Comparison of ENCODE assay signal across 7 cellular contexts in genomic region chr6:155748775-155749174, GRCh38.
DNase-seq lines count a peak whose midpoint lies in the region; ATAC-seq and TF ChIP-seq lines count a peak whose summit lies in the region.
"Not testable (repeated sequence)": the region's sequence is repeated elsewhere in the genome, so short reads cannot be mapped to it uniquely, and the experiment has no call there.

No MANE protein-coding gene starts in this region.

- H3K27ac Mint-ChIP-seq in H9 (peak overlapping the region in 1 of 3 experiments; percentile 52; a peak in 3 of 7 replicates), endodermal cell (peak overlapping the region; percentile 72)
- not testable (repeated sequence) for H3K27ac Mint-ChIP-seq in WTC11

- not testable (repeated sequence) for H3K56ac ChIP-seq in H9 (ENCODE audit: insufficient read length, low read depth, low read length); mesendoderm (ENCODE audit: low read length)

- peak; percentile 78 for ATAC-seq in WTC11

- not testable (repeated sequence) for H4K5ac ChIP-seq in H9 (ENCODE audit: insufficient read length, low read depth, low read length); mesendoderm (ENCODE audit: low read length)

- H2AFZ ChIP-seq in H9 (ENCODE audit: low read length): not testable (repeated sequence)

- H3K9me3 Mint-ChIP-seq in H9 (peaks cover 21% of the 10 kb centered on the region in 2 experiments), WTC11 (peaks cover 25% of the 10 kb centered on the region), endodermal cell (peaks cover 20% of the 10 kb centered on the region)

- not testable (repeated sequence) for H2AK5ac ChIP-seq in H9 (ENCODE audit: insufficient read length, low read length); mesendoderm (ENCODE audit: low read length)

- not testable (repeated sequence) for H3K9me3 ChIP-seq in H9 (ENCODE audit: control insufficient read depth, low read depth, low read length)
- H3K9me3 ChIP-seq in endodermal cell (ENCODE audit: control insufficient read depth, low read length): peaks cover 12% of the 10 kb centered on the region

- not testable (repeated sequence) for H4K8ac ChIP-seq in H9 (replicated peaks; ENCODE audit: insufficient read length, low read depth, low read length); mesendoderm (ENCODE audit: low read depth, low read length)

- no CpG with 5 or more reads among the region's 3 CpGs for WGBS in H9 (ENCODE audit: extremely low coverage, insufficient read length, low lambda C conversion rate)
- WGBS in endodermal cell (ENCODE audit: insufficient coverage in 1 of 2, insufficient read length in 1 of 2), 2 experiments: 83 to 90% methylated on average over 2 to 3 of the region's 3 CpGs
- no CpG with 5 or more reads among the region's 3 CpGs for WGBS in mesendoderm (ENCODE audit: extremely low coverage, insufficient coverage, low lambda C conversion rate)

- H3K4me3 Mint-ChIP-seq in H9, WTC11, endodermal cell: not testable (repeated sequence)

- H3T11ph ChIP-seq in H9 (ENCODE audit: low read length): not testable (repeated sequence)

- H3K9ac ChIP-seq in H9 (ENCODE audit: extremely low read depth, insufficient read length, low read length); endodermal cell (ENCODE audit: extremely low read depth, low read length, poor library complexity, severe bottlenecking); mesendoderm (ENCODE audit: low read length): not testable (repeated sequence)

- not testable (repeated sequence) for H3K4me3 ChIP-seq in endodermal cell (ENCODE audit: low read length); mesendoderm (ENCODE audit: low read length)

- not testable (repeated sequence) for H2BK12ac ChIP-seq in H9 (ENCODE audit: insufficient read length, low read depth, low read length)

- not testable (repeated sequence) for H2BK120ac ChIP-seq in H9 (ENCODE audit: low read depth, low read length, poor library complexity, severe bottlenecking); mesendoderm (ENCODE audit: low read depth, low read length)

- H3K4ac ChIP-seq in H9 (ENCODE audit: low read depth, low read length); mesendoderm (ENCODE audit: low read depth, low read length): not testable (repeated sequence)

- H3K4me2 ChIP-seq in H9 (ENCODE audit: insufficient read depth, insufficient read length, low read length); mesendoderm (ENCODE audit: low read length): not testable (repeated sequence)

- not testable (repeated sequence) for H3K23ac ChIP-seq in H9 (ENCODE audit: insufficient read length, low read depth, low read length); mesendoderm (ENCODE audit: low read length)

- not testable (repeated sequence) for H2BK15ac ChIP-seq in H9 (ENCODE audit: low read depth, low read length); mesendoderm (replicated peaks; ENCODE audit: low read depth)

- H4K20me1 ChIP-seq in H9 (ENCODE audit: control insufficient read depth, insufficient read depth, insufficient read length): not testable (repeated sequence)

- not testable (repeated sequence) for H3K14ac ChIP-seq in H9 (ENCODE audit: insufficient read depth, low read length)

- not testable (repeated sequence) for H3K27me3 Mint-ChIP-seq in H9 (ENCODE audit: low read depth); WTC11 (ENCODE audit: low read depth); endodermal cell (ENCODE audit: insufficient read depth)

- POLR2A ChIA-PET in WTC11 (lab: Charles Lee): not testable (repeated sequence)

- not testable (repeated sequence) for H3K79me2 ChIP-seq in H9 (ENCODE audit: insufficient read depth, low read length); mesendoderm (ENCODE audit: control insufficient read depth, insufficient read depth, low read length)

- H3K36me3 Mint-ChIP-seq in H9 (ENCODE audit: insufficient read depth in 1 of 3, low read depth in 3 of 3) (peaks cover 12 to 22% (median 15%) of the 10 kb centered on the region in 3 experiments), WTC11 (peaks cover 20% of the 10 kb centered on the region)
- H3K36me3 Mint-ChIP-seq in endodermal cell (ENCODE audit: low read depth): not testable (repeated sequence)

- H4K91ac ChIP-seq in H9 (ENCODE audit: insufficient read length, low read depth, low read length): not testable (repeated sequence)

- not testable (repeated sequence) for H3K4me1 ChIP-seq in H9 (ENCODE audit: insufficient read depth, low read length); endodermal cell (ENCODE audit: control insufficient read depth, insufficient read depth, low read length); mesendoderm (ENCODE audit: control insufficient read depth, low read depth, low read length)

- peak; percentile 11 for DNase-seq in A172 (ENCODE audit: low spot score)
- peak; percentile 37 for DNase-seq in H9
- DNase-seq in WTC11 (ENCODE audit: low spot score): peak; percentile 13
- peak; percentile 74 for DNase-seq in endodermal cell
- DNase-seq in kidney tubule cell (ENCODE audit: low spot score): peak; percentile 13
- peak; percentile 41 for DNase-seq in mesendoderm
- peak; percentile 10 for DNase-seq in renal cortical epithelial cell (ENCODE audit: low read depth)

- H3K4me1 Mint-ChIP-seq in H9 (peaks cover 13 to 15% of the 10 kb centered on the region in 2 experiments), WTC11 (peaks cover 12% of the 10 kb centered on the region), endodermal cell (peaks cover 20% of the 10 kb centered on the region)

- H2BK5ac ChIP-seq in H9 (ENCODE audit: insufficient read length, low read length); mesendoderm (ENCODE audit: low read length): not testable (repeated sequence)

- not testable (repeated sequence) for H3K27me3 ChIP-seq in H9 (ENCODE audit: insufficient read depth, low read length); endodermal cell (ENCODE audit: control insufficient read depth, insufficient read depth, low read length, poor library complexity, severe bottlenecking); mesendoderm (ENCODE audit: insufficient read depth, low read length, poor library complexity)

- not testable (repeated sequence) for TF ChIP-seq CTCF in H9 (conservative IDR thresholded peaks at IDR 0.05); WTC11 (IDR thresholded peaks at IDR 0.05); endodermal cell (conservative IDR thresholded peaks at IDR 0.05)

- not testable (repeated sequence) for H3K27ac ChIP-seq in H9 (ENCODE audit: insufficient read length, low read depth, low read length); endodermal cell (ENCODE audit: low read depth, low read length); mesendoderm (ENCODE audit: low read depth, low read length)

- not testable (repeated sequence) for H3K18ac ChIP-seq in H9 (ENCODE audit: insufficient read length, low read depth, low read length); mesendoderm (ENCODE audit: low read length)

- CTCF ChIA-PET in WTC11 (lab: Charles Lee): not testable (repeated sequence)

- H3K23me2 ChIP-seq in H9 (ENCODE audit: insufficient read length, low read depth, low read length, poor library complexity, severe bottlenecking): not testable (repeated sequence)

- H3K79me1 ChIP-seq in H9 (ENCODE audit: insufficient read depth, low read depth, low read length, poor library complexity, severe bottlenecking); mesendoderm (ENCODE audit: low read length): not testable (repeated sequence)

- not testable (repeated sequence) for H2BK20ac ChIP-seq in H9 (ENCODE audit: low read depth, low read length, poor library complexity, severe bottlenecking)

- H3K36me3 ChIP-seq in endodermal cell (ENCODE audit: control insufficient read depth, insufficient read depth, low read length); mesendoderm (ENCODE audit: control insufficient read depth, insufficient read depth, low read length): not testable (repeated sequence)

Comparison
In these comparisons a context has a peak if more than half of its experiments do, and no peak if none do; other contexts are left out.
1. DNase-seq: peak in every context shown above with its lines; median percentile 74 in endodermal cell; 41 in mesendoderm; 37 in H9; 13 in WTC11; 13 in kidney tubule cell; 11 in A172; 10 in renal cortical epithelial cell.